Comparison of ENCODE assay signal across 19 cellular contexts in genomic region chr2:224969095-224969494, GRCh38.
DNase-seq lines count a peak whose midpoint lies in the region; ATAC-seq, FAIRE-seq and TF ChIP-seq lines count a peak whose summit lies in the region.
"Had no signal": no experiment of that assay in that cellular context is flagged by ENCODE, and none has a peak within 500 bp of the region (broad histone marks: within the 10 kb centered on the region; RNA-seq: fewer than 3 reads in every experiment).

No MANE protein-coding gene starts in this region.

- no peak overlapping the region for H3K4me3 Mint-ChIP-seq in T-helper 2 cell treated with Interferon-gamma antibody and Interleukin-4, amounts not matched to agents 5 μg/mL and 100 μg/mL, for 36 hours
- peak overlapping the region; percentile 15 for H3K4me3 Mint-ChIP-seq in activated naive CD8-positive, alpha-beta T cell treated with anti-CD3 and anti-CD28 coated beads for 36 hours

- peaks cover 10 to 65% (median 54%) of the 10 kb centered on the region in 6 donors for H3K4me1 ChIP-seq in spleen
- H3K4me1 ChIP-seq: BE2C had no signal

- H3K4me1 Mint-ChIP-seq in T-helper 2 cell treated with Interferon-gamma antibody and Interleukin-4, amounts not matched to agents 5 μg/mL and 100 μg/mL, for 36 hours (ENCODE audit: low read depth) = peaks cover 47% of the 10 kb centered on the region
- peaks cover 64% of the 10 kb centered on the region for H3K4me1 Mint-ChIP-seq in activated naive CD8-positive, alpha-beta T cell treated with anti-CD3 and anti-CD28 coated beads for 36 hours

- H3K27ac Mint-ChIP-seq in T-helper 2 cell treated with Interferon-gamma antibody and Interleukin-4, amounts not matched to agents 5 μg/mL and 100 μg/mL, for 36 hours = peak overlapping the region; percentile 46
- H3K27ac Mint-ChIP-seq in activated naive CD8-positive, alpha-beta T cell treated with anti-CD3 and anti-CD28 coated beads for 36 hours = peak overlapping the region; percentile 76

- peak overlapping the region in 5 of 8 donors; percentile 51 to 82 (median 71) for H3K27ac ChIP-seq in spleen
- H3K27ac ChIP-seq: 22Rv1 had no signal

- no peak for TF ChIP-seq CTCF in spleen (IDR thresholded peaks at IDR 0.05 in 8 of 11, conservative IDR thresholded peaks at IDR 0.05 in 3 of 11)

- H3K27me3 ChIP-seq in spleen (replicated peaks in 1 of 7) = no peaks in the 10 kb centered on the region
- H3K27me3 ChIP-seq: esophagus squamous epithelium had no signal

- no peaks in the 10 kb centered on the region for H3K9me3 ChIP-seq in spleen
- H3K9me3 ChIP-seq: BE2C, esophagus squamous epithelium had no signal

- H3K36me3 ChIP-seq in spleen = no peaks in the 10 kb centered on the region
- H3K36me3 ChIP-seq: BE2C, esophagus squamous epithelium had no signal

- H3K36me3 Mint-ChIP-seq in T-helper 2 cell treated with Interferon-gamma antibody and Interleukin-4, amounts not matched to agents 5 μg/mL and 100 μg/mL, for 36 hours (ENCODE audit: low read depth) = peaks cover 19% of the 10 kb centered on the region
- H3K36me3 Mint-ChIP-seq in activated naive CD8-positive, alpha-beta T cell treated with anti-CD3 and anti-CD28 coated beads for 36 hours = peaks cover 29% of the 10 kb centered on the region

- H3K9me3 Mint-ChIP-seq in T-helper 2 cell treated with Interferon-gamma antibody and Interleukin-4, amounts not matched to agents 5 μg/mL and 100 μg/mL, for 36 hours = no peaks in the 10 kb centered on the region
- H3K9me3 Mint-ChIP-seq in activated naive CD8-positive, alpha-beta T cell treated with anti-CD3 and anti-CD28 coated beads for 36 hours = no peaks in the 10 kb centered on the region

- H3K27me3 Mint-ChIP-seq in T-helper 2 cell treated with Interferon-gamma antibody and Interleukin-4, amounts not matched to agents 5 μg/mL and 100 μg/mL, for 36 hours (ENCODE audit: low read depth) = no peaks in the 10 kb centered on the region
- H3K27me3 Mint-ChIP-seq in activated naive CD8-positive, alpha-beta T cell treated with anti-CD3 and anti-CD28 coated beads for 36 hours = no peaks in the 10 kb centered on the region

- FAIRE-seq in GM19239 (lab: Jason Lieb, UNC) = peak; percentile 81

- TF ChIP-seq POLR2A in spleen (IDR thresholded peaks at IDR 0.05) = no peak

- 67 to 77% (median 75%) methylated on average over 5 of the region's 5 CpGs for WGBS in spleen, 5 donors

- intact Hi-C loops in spleen (cut with DNase I; ENCODE audit: low total_unique reads) = no loop called here

- H3K4me3 ChIP-seq in spleen = no peak overlapping the region
- H3K4me3 ChIP-seq: esophagus squamous epithelium had no signal

- DNase-seq in T-helper 2 cell treated with Interferon-gamma antibody and Interleukin-4, amounts not matched to agents 5 μg/mL and 100 μg/mL, for 36 hours (ENCODE audit: low spot score) = no peak
- DNase-seq in T-helper 2 cell (no peak), GM19239 (ENCODE audit: insufficient read length, low spot score) (no peak), spleen (no peak), mesenteric fat pad (ENCODE audit: low spot score) (no peak)
- DNase-seq in activated naive CD8-positive, alpha-beta T cell treated with anti-CD3 and anti-CD28 coated beads for 36 hours = no peak
- no peak for DNase-seq in stimulated activated CD8-positive, alpha-beta memory T cell treated with anti-CD3 and anti-CD28 coated beads, Interleukin-4, amount 100 ng/mL, for 48 hours
- DNase-seq: activated CD8-positive, alpha-beta memory T cell treated with anti-CD3 and anti-CD28 coated beads, Interleukin-2, amount 50 U/mL, for 4 hours; amygdala; BE2C; central memory CD4-positive, alpha-beta T cell; effector CD4-positive, alpha-beta T cell; esophagus squamous epithelium; glutamatergic neuron; NCI-H1436; stimulated activated CD4-positive, alpha-beta T cell treated with anti-CD3 and anti-CD28 coated beads, Interleukin-2, amount 100 ng/mL, for 48 hours had no signal

- ATAC-seq in HG03139 (IDR thresholded peaks at IDR 0.05; ENCODE audit: unreplicated experiment) = no peak
- ATAC-seq: HCT116 had no signal
